In genomic region chr17:37088459-37088858, GRCh38 we compare ENCODE assay signal across 11 cellular contexts.
A peak's percentile ranks its signal among the peaks of the same experiment; 100 is the strongest.
DNase-seq lines count a peak whose midpoint lies in the region; ATAC-seq and TF ChIP-seq lines count a peak whose summit lies in the region.
"Had no signal": no experiment of that assay in that cellular context is flagged by ENCODE, and none has a peak within 500 bp of the region (broad histone marks: within the 10 kb centered on the region; RNA-seq: fewer than 3 reads in every experiment).

No MANE protein-coding gene starts in this region.

- H3K4me3 ChIP-seq in neural progenitor cell = no peak overlapping the region

- H3K4me3 Mint-ChIP-seq in CD4-positive, alpha-beta T cell = no peak overlapping the region
- peak overlapping the region; percentile 66 to 88 (median 77) for H3K4me3 Mint-ChIP-seq in immature natural killer cell
- H3K4me3 Mint-ChIP-seq in neural progenitor cell = no peak overlapping the region
- H3K4me3 Mint-ChIP-seq: stimulated activated memory B cell treated with anti-CD40 and anti-IgM and Interleukin-4, amounts not matched to agents 10 μg/mL and 1 μg/mL and 100 μg/mL, for 72 hours had no signal

- H3K4me2 ChIP-seq in neural progenitor cell = no peak overlapping the region

- no peak overlapping the region for H3K9ac ChIP-seq in neural progenitor cell

- H3K9me3 ChIP-seq in CD4-positive, alpha-beta T cell (ENCODE audit: control insufficient read depth, low read length) = no peaks in the 10 kb centered on the region
- no peaks in the 10 kb centered on the region for H3K9me3 ChIP-seq in neural progenitor cell (ENCODE audit: low read depth)

- H3K79me2 ChIP-seq in neural progenitor cell (ENCODE audit: low read depth) = no peaks in the 10 kb centered on the region

- TF ChIP-seq CTCF in CD4-positive, alpha-beta T cell (IDR thresholded peaks at IDR 0.05) = no peak
- TF ChIP-seq CTCF in VCaP (conservative IDR thresholded peaks at IDR 0.05) (no peak), neural progenitor cell (IDR thresholded peaks at IDR 0.05) (no peak)

- DNase-seq in CD4-positive, alpha-beta T cell = no peak
- DNase-seq in ELF-1 (ENCODE audit: low read depth, low spot score) (peak; percentile 58), immature natural killer cell (peak; percentile 38 to 51 (median 47)), globus pallidus (ENCODE audit: low spot score) (no peak), neural progenitor cell (ENCODE audit: low spot score) (no peak)
- DNase-seq: NCI-H187 had no signal

- H3K27ac Mint-ChIP-seq in CD4-positive, alpha-beta T cell = peak overlapping the region; percentile 89
- peak overlapping the region; percentile 93 to 100 (median 98) for H3K27ac Mint-ChIP-seq in immature natural killer cell
- no peak overlapping the region for H3K27ac Mint-ChIP-seq in neural progenitor cell
- H3K27ac Mint-ChIP-seq: stimulated activated memory B cell treated with anti-CD40 and anti-IgM and Interleukin-4, amounts not matched to agents 10 μg/mL and 1 μg/mL and 100 μg/mL, for 72 hours had no signal

- H3K36me3 ChIP-seq in neural progenitor cell = peaks cover 8% of the 10 kb centered on the region

- H3K4me1 ChIP-seq in neural progenitor cell = peaks cover 14% of the 10 kb centered on the region

- H3F3A ChIP-seq in neural progenitor cell (ENCODE audit: low read depth) = peaks cover 12% of the 10 kb centered on the region

- no peaks in the 10 kb centered on the region for H3K9me3 Mint-ChIP-seq in CD4-positive, alpha-beta T cell
- H3K9me3 Mint-ChIP-seq in immature natural killer cell (no peaks in the 10 kb centered on the region), neural progenitor cell (no peaks in the 10 kb centered on the region)
- H3K9me3 Mint-ChIP-seq: stimulated activated memory B cell treated with anti-CD40 and anti-IgM and Interleukin-4, amounts not matched to agents 10 μg/mL and 1 μg/mL and 100 μg/mL, for 72 hours had no signal

- H3K27me3 ChIP-seq in CD4-positive, alpha-beta T cell (ENCODE audit: control insufficient read depth, insufficient read depth, low read length) = no peaks in the 10 kb centered on the region
- H3K27me3 ChIP-seq in neural progenitor cell = no peaks in the 10 kb centered on the region

- no peaks in the 10 kb centered on the region for H3K27me3 Mint-ChIP-seq in CD4-positive, alpha-beta T cell
- H3K27me3 Mint-ChIP-seq in immature natural killer cell (ENCODE audit: low read depth in 3 of 3) = peaks cover under 1 to 7% (median 5%) of the 10 kb centered on the region in 3 donors
- H3K27me3 Mint-ChIP-seq in neural progenitor cell (ENCODE audit: insufficient read depth, low read depth) = peaks cover 4% of the 10 kb centered on the region
- H3K27me3 Mint-ChIP-seq: stimulated activated memory B cell treated with anti-CD40 and anti-IgM and Interleukin-4, amounts not matched to agents 10 μg/mL and 1 μg/mL and 100 μg/mL, for 72 hours had no signal

- intact Hi-C loops in CD4-positive, alpha-beta T cell (cut with DNase I, micrococcal nuclease) = no loop called here

- H3K27ac ChIP-seq in CD4-positive, alpha-beta T cell (ENCODE audit: low read depth, low read length) = no peak overlapping the region
- H3K27ac ChIP-seq in VCaP (peak overlapping the region; percentile 88), neural progenitor cell (no peak overlapping the region)
- H3K27ac ChIP-seq: C4-2B had no signal

- CTCF ChIA-PET in CD4-positive, alpha-beta T cell (lab: Charles Lee) = interaction anchor here (2.5 kb wide), 1 partner anchor 41 kb away, joined by 9 read pairs; no protein-coding TSS in a partner anchor

- peaks cover 42% of the 10 kb centered on the region for H3K4me1 Mint-ChIP-seq in CD4-positive, alpha-beta T cell (ENCODE audit: low read depth)
- H3K4me1 Mint-ChIP-seq in immature natural killer cell (peaks cover 78 to 82% of the 10 kb centered on the region in 2 donors), neural progenitor cell (peaks cover 28% of the 10 kb centered on the region)
- H3K4me1 Mint-ChIP-seq: stimulated activated memory B cell treated with anti-CD40 and anti-IgM and Interleukin-4, amounts not matched to agents 10 μg/mL and 1 μg/mL and 100 μg/mL, for 72 hours had no signal

- no peak for ATAC-seq in CD4-positive, alpha-beta T cell (ENCODE audit: poor library complexity)
- ATAC-seq in HG02981 (IDR thresholded peaks at IDR 0.05; ENCODE audit: unreplicated experiment) (no peak), HG03097 (IDR thresholded peaks at IDR 0.05; ENCODE audit: low FRiP score, unreplicated experiment) (no peak)
- ATAC-seq: stimulated activated memory B cell treated with anti-CD40 and anti-IgM and Interleukin-4, amounts not matched to agents 10 μg/mL and 1 μg/mL and 100 μg/mL, for 72 hours had no signal

- no peaks in the 10 kb centered on the region for H4K20me1 ChIP-seq in neural progenitor cell (ENCODE audit: low read depth)

- H3K36me3 Mint-ChIP-seq in CD4-positive, alpha-beta T cell (ENCODE audit: low read depth) = peaks cover 23% of the 10 kb centered on the region
- H3K36me3 Mint-ChIP-seq in immature natural killer cell = peaks cover 0 to 8% (median 0%) of the 10 kb centered on the region in 3 donors
- peaks cover 27% of the 10 kb centered on the region for H3K36me3 Mint-ChIP-seq in neural progenitor cell

- POLR2A ChIA-PET in CD4-positive, alpha-beta T cell (lab: Charles Lee) = no interaction called here

- no peak overlapping the region for H2AFZ ChIP-seq in neural progenitor cell (replicated peaks)

Comparison
In these comparisons a context has a peak if more than half of its experiments do, and no peak if none do; other contexts are left out.
1. DNase-seq: peak in ELF-1 (single experiment) and immature natural killer cell (3 of 3); none in CD4-positive, alpha-beta T cell (0 of 10), globus pallidus (single experiment) and neural progenitor cell (single experiment).
2. H3K4me3 Mint-ChIP-seq: peak in immature natural killer cell (5 of 5); none in CD4-positive, alpha-beta T cell (single experiment) and neural progenitor cell (single experiment).